Comparison of ENCODE assay signal across 1 cellular context in genomic region chr1:23481026-23481597, GRCh38.
TF ChIP-seq lines count a peak whose summit lies in the region.

No MANE protein-coding gene starts in this region.

TF ChIP-seq in K562, 482 proteins besides CTCF, POLR2A, EP300 and RAD21 (continued from another document and continues in another):
- no peak for TF ChIP-seq GABPA (tag; conservative IDR thresholded peaks at IDR 0.05; ENCODE audit: low read depth)
- TF ChIP-seq NR4A1 (CRISPR knock-in tag; IDR thresholded peaks at IDR 0.05), result 0 out of 2 replicates have a peak, but pooled peaks have one; percentile 28
- TF ChIP-seq NR4A1 (tag; IDR thresholded peaks at IDR 0.05), result peak; percentile 96
- no peak for TF ChIP-seq MCM5 (IDR thresholded peaks at IDR 0.05; ENCODE audit: low read depth)
- no peak for TF ChIP-seq CHD1 (IDR thresholded peaks at IDR 0.05; ENCODE audit: low read length)
- TF ChIP-seq HINFP (tag; conservative IDR thresholded peaks at IDR 0.05; ENCODE audit: low read depth), result peak; percentile 67; the same call in 1 of the 2 replicates
- peak; percentile 47; the same call in 1 of the 2 replicates for TF ChIP-seq BCL6 (CRISPR knock-in tag; IDR thresholded peaks at IDR 0.05)
- no peak for TF ChIP-seq E2F6 (IDR thresholded peaks at IDR 0.05; ENCODE audit: borderline replicate concordance in 1 of 2, extremely low read depth in 1 of 2, insufficient read depth in 1 of 2, insufficient read length in 1 of 2, low read depth in 1 of 2, low read length in 1 of 2, poor library complexity in 1 of 2, severe bottlenecking in 1 of 2)
- TF ChIP-seq ZNF589 (CRISPR knock-in tag; IDR thresholded peaks at IDR 0.05; ENCODE audit: low read depth), result 0 out of 2 replicates have a peak, but pooled peaks have one; percentile 39
- TF ChIP-seq ZNF133 (CRISPR knock-in tag; IDR thresholded peaks at IDR 0.05), result 0 out of 2 replicates have a peak, but pooled peaks have one; percentile 38
- TF ChIP-seq ZNF324 (CRISPR knock-in tag; IDR thresholded peaks at IDR 0.05), result no peak
- no peak for TF ChIP-seq CEBPB (tag; IDR thresholded peaks at IDR 0.05)
- TF ChIP-seq ZNF3 (CRISPR knock-in tag; IDR thresholded peaks at IDR 0.05), result no peak
- TF ChIP-seq ZNF165 (CRISPR knock-in tag; IDR thresholded peaks at IDR 0.05; ENCODE audit: borderline replicate concordance), result no peak
- TF ChIP-seq, protein P1, sequence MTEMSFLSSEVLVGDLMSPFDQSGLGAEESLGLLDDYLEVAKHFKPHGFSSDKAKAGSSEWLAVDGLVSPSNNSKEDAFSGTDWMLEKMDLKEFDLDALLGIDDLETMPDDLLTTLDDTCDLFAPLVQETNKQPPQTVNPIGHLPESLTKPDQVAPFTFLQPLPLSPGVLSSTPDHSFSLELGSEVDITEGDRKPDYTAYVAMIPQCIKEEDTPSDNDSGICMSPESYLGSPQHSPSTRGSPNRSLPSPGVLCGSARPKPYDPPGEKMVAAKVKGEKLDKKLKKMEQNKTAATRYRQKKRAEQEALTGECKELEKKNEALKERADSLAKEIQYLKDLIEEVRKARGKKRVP (CRISPR knock-in tag; IDR thresholded peaks at IDR 0.05), result no peak
- TF ChIP-seq CXXC5 (CRISPR knock-in tag; IDR thresholded peaks at IDR 0.05), result peak; percentile 84
- TF ChIP-seq NFRKB (IDR thresholded peaks at IDR 0.05; ENCODE audit: low read depth), result no peak
- TF ChIP-seq ELF4 (CRISPR knock-in tag; IDR thresholded peaks at IDR 0.05), result no peak
- no peak for TF ChIP-seq CCAR2 (IDR thresholded peaks at IDR 0.05; ENCODE audit: low read depth, low read length)
- no peak for TF ChIP-seq ZHX1 (conservative IDR thresholded peaks at IDR 0.05; ENCODE audit: low read length)
- TF ChIP-seq FOXO4 (CRISPR knock-in tag; IDR thresholded peaks at IDR 0.05), result no peak
- TF ChIP-seq KAT8 (IDR thresholded peaks at IDR 0.05; ENCODE audit: low read depth), result no peak
- TF ChIP-seq NEUROD1 (IDR thresholded peaks at IDR 0.05; ENCODE audit: borderline replicate concordance, low read depth, low read length, partially characterized antibody), result no peak
- no peak for TF ChIP-seq TCF7L2 (IDR thresholded peaks at IDR 0.05; ENCODE audit: low read depth, low read length)
- no peak for TF ChIP-seq PATZ1 (CRISPR knock-in tag; IDR thresholded peaks at IDR 0.05; ENCODE audit: borderline replicate concordance)
- no peak for TF ChIP-seq HDAC2 (IDR thresholded peaks at IDR 0.05)
- TF ChIP-seq PHF21A (IDR thresholded peaks at IDR 0.05; ENCODE audit: borderline replicate concordance, low read depth), result no peak
- TF ChIP-seq POLR3G (IDR thresholded peaks at IDR 0.05; ENCODE audit: extremely low read depth, insufficient read length, insufficient replicate concordance), result no peak
- TF ChIP-seq TSHZ1 (CRISPR knock-in tag; IDR thresholded peaks at IDR 0.05), result peak; percentile 85
- TF ChIP-seq RBM25 (IDR thresholded peaks at IDR 0.05; ENCODE audit: low read depth, low read length, severe bottlenecking), result no peak
- no peak for TF ChIP-seq RNF2 (IDR thresholded peaks at IDR 0.05)
- TF ChIP-seq POLR3A (IDR thresholded peaks at IDR 0.05; ENCODE audit: borderline replicate concordance, extremely low read depth, insufficient read depth, insufficient read length), result no peak
- TF ChIP-seq XRCC5 (IDR thresholded peaks at IDR 0.05; ENCODE audit: low read depth, low read length), result no peak
- peak; percentile 76; the same call in 1 of the 2 replicates for TF ChIP-seq ZNF766 (CRISPR knock-in tag; conservative IDR thresholded peaks at IDR 0.05)
- peak; percentile 82; the same call in 1 of the 2 replicates for TF ChIP-seq HDAC8 (tag; IDR thresholded peaks at IDR 0.05)
- TF ChIP-seq NFXL1 (CRISPR knock-in tag; IDR thresholded peaks at IDR 0.05), result 0 out of 2 replicates have a peak, but pooled peaks have one; percentile 56
- peak; percentile 83 for TF ChIP-seq PTRF (tag; IDR thresholded peaks at IDR 0.05)
- TF ChIP-seq ATF2 (CRISPR knock-in tag; IDR thresholded peaks at IDR 0.05), result no peak
- TF ChIP-seq E2F8 (IDR thresholded peaks at IDR 0.05; ENCODE audit: low read depth, partially characterized antibody), result no peak
- no peak for TF ChIP-seq NR2C2 (CRISPR knock-in tag; IDR thresholded peaks at IDR 0.05)
- no peak for TF ChIP-seq NR2C2 (tag; IDR thresholded peaks at IDR 0.05)
